In genomic region chr14:100313464-100314230, GRCh38 we compare ENCODE assay signal across 1 cellular context.
TF ChIP-seq lines count a peak whose summit lies in the region.

No MANE protein-coding gene starts in this region.

TF ChIP-seq in H1, 55 proteins besides CTCF, POLR2A, EP300 and RAD21:
- no peak for TF ChIP-seq ASH2L (IDR thresholded peaks at IDR 0.05; ENCODE audit: low read length)
- no peak for TF ChIP-seq FOSL1 (IDR thresholded peaks at IDR 0.05; ENCODE audit: insufficient read depth, low read depth, low read length)
- TF ChIP-seq SP4 (IDR thresholded peaks at IDR 0.05; ENCODE audit: low read length), result no peak
- no peak for TF ChIP-seq CBX8 (IDR thresholded peaks at IDR 0.05; ENCODE audit: borderline replicate concordance, low read depth, low read length)
- no peak for TF ChIP-seq RNF2 (IDR thresholded peaks at IDR 0.05; ENCODE audit: borderline replicate concordance, low read depth, low read length, missing control alignments, poor library complexity, severe bottlenecking)
- no peak for TF ChIP-seq TBP (IDR thresholded peaks at IDR 0.05; ENCODE audit: low read depth, low read length)
- no peak for TF ChIP-seq ATF2 (IDR thresholded peaks at IDR 0.05; ENCODE audit: low read length)
- no peak for TF ChIP-seq POLR2AphosphoS5 (IDR thresholded peaks at IDR 0.05; ENCODE audit: low read depth, low read length)
- no peak for TF ChIP-seq ZNF274 (IDR thresholded peaks at IDR 0.05; ENCODE audit: borderline replicate concordance, extremely low read depth, low read length)
- TF ChIP-seq RBBP5 (IDR thresholded peaks at IDR 0.05; ENCODE audit: borderline replicate concordance, low read depth, low read length), result no peak
- no peak for TF ChIP-seq E2F6 (IDR thresholded peaks at IDR 0.05)
- TF ChIP-seq GTF2F1 (IDR thresholded peaks at IDR 0.05; ENCODE audit: borderline replicate concordance, low read depth, low read length), result no peak
- TF ChIP-seq SAP30 (IDR thresholded peaks at IDR 0.05; ENCODE audit: insufficient read depth, insufficient replicate concordance, low read length), result no peak
- TF ChIP-seq BACH1 (IDR thresholded peaks at IDR 0.05; ENCODE audit: low read length), result no peak
- TF ChIP-seq SIRT6 (IDR thresholded peaks at IDR 0.05; ENCODE audit: low read length), result no peak
- no peak for TF ChIP-seq CHD7 (IDR thresholded peaks at IDR 0.05; ENCODE audit: insufficient replicate concordance, low read length)
- no peak for TF ChIP-seq EGR1 (IDR thresholded peaks at IDR 0.05; ENCODE audit: borderline replicate concordance, low read depth, low read length)
